ENCODE assay signal across 7 cellular contexts in the genomic region with DNA sequence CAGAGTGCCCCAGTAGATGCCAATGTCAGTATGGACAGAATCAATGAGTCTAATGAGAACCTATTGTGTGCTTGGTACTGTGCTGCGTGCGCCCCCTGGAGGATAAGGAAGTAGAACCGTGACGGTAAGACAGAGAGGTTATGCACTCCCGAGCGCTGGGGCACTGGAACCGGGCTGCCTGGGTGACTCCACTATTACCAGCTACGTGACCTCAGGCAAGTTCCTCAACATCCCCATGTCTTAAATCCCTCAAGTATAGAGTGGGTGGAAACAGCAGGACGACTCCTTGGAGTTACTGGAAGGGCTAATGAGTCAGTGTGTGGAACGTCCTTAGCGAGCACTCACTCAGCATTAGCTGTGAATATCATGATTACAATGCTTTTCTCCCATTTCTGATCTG. TPM values are rescaled to one million over a fixed set of nuclear protein-coding genes. Genes with fewer than 3 reads are reported as not detected.
DNase-seq lines count a peak whose midpoint lies in the region; ATAC-seq and TF ChIP-seq lines count a peak whose summit lies in the region.

No MANE protein-coding gene starts in this region.

- peak; percentile 69 for ATAC-seq in HG02884 (IDR thresholded peaks at IDR 0.05; ENCODE audit: unreplicated experiment)

- H3K4me3 Mint-ChIP-seq in immature natural killer cell, result no peak overlapping the region

- peak; percentile 85 for TF ChIP-seq CTCF in GM12874 (IDR thresholded peaks at IDR 0.05; ENCODE audit: insufficient read depth, low read depth, low read length)

- DNase-seq in SHP77 treated with DMSO at 0.1 percent for 48 hours (lab: John Stamatoyannopoulos, UW) (peak; percentile 3), immature natural killer cell (peak; percentile 12 to 30 (median 21)), NCI-H510A treated with DMSO at 0.1 percent for 48 hours (lab: John Stamatoyannopoulos, UW) (no peak)
- peak; percentile 33 for DNase-seq in activated effector memory CD4-positive, alpha-beta T cell treated with Interleukin-2 at 50 U/mL for 16 hours
- peak; percentile 4 for DNase-seq in stimulated activated CD8-positive, alpha-beta memory T cell treated with anti-CD3 and anti-CD28 coated beads, Interleukin-12 subunit alpha, Interleukin-12 subunit beta, amount 100 ng/mL, for 4 hours (ENCODE audit: low read depth)

- H3K27ac Mint-ChIP-seq in immature natural killer cell, result no peak overlapping the region

- H3K4me1 Mint-ChIP-seq in immature natural killer cell, result no peaks in the 10 kb centered on the region

- H3K9me3 Mint-ChIP-seq in immature natural killer cell, result no peaks in the 10 kb centered on the region

- peaks cover 0 to 12% (median 2%) of the 10 kb centered on the region in 3 donors for H3K27me3 Mint-ChIP-seq in immature natural killer cell (ENCODE audit: low read depth in 3 of 3)

- no peaks in the 10 kb centered on the region for H3K36me3 Mint-ChIP-seq in immature natural killer cell

RNA-seq across cellular contexts. Expression of a gene that starts 16.2 kb away (rescaled TPM):
- polyA plus RNA-seq in immature natural killer cell, result not detected

RNA-seq across cellular contexts. Expression of a gene that starts 34.5 kb away (rescaled TPM):
- polyA plus RNA-seq in immature natural killer cell, result under 1 TPM in 1 of 3 donors, not detected in 2; 0.10 TPM

RNA-seq across cellular contexts. Expression of a gene that starts 53.3 kb away (rescaled TPM):
- 1 to 10 TPM in 2 of 3 donors, under 1 TPM in 1; 0.21 to 3.4 (median 1.2) TPM for polyA plus RNA-seq in immature natural killer cell
